In genomic region chr17:15502315-15503112, GRCh38 we compare ENCODE assay signal across 8 cellular contexts. TPM values are rescaled to one million over a fixed set of nuclear protein-coding genes. Genes with fewer than 3 reads are reported as not detected.
DNase-seq lines count a peak whose midpoint lies in the region; ATAC-seq and TF ChIP-seq lines count a peak whose summit lies in the region.

No MANE protein-coding gene starts in this region.

- peak overlapping the region; percentile 17 for H3K27ac Mint-ChIP-seq in activated naive CD4-positive, alpha-beta T cell treated with anti-CD3 and anti-CD28 coated beads, Interleukin-2, amount 10 ng/mL, durations not matched to agents 7 days and 5 days
- peak overlapping the region; percentile 92 for H3K27ac Mint-ChIP-seq in osteocyte (ENCODE audit: unreplicated experiment)

- peak; percentile 94 for ATAC-seq in GM18909 (IDR thresholded peaks at IDR 0.05; ENCODE audit: poor library complexity, unreplicated experiment)
- ATAC-seq in HG03354 (IDR thresholded peaks at IDR 0.05; ENCODE audit: poor library complexity, severe bottlenecking, unreplicated experiment), result peak; percentile 90

- H3K9me3 Mint-ChIP-seq in activated naive CD4-positive, alpha-beta T cell treated with anti-CD3 and anti-CD28 coated beads, Interleukin-2, amount 10 ng/mL, durations not matched to agents 7 days and 5 days, result no peaks in the 10 kb centered on the region
- H3K9me3 Mint-ChIP-seq in osteocyte (ENCODE audit: unreplicated experiment), result no peaks in the 10 kb centered on the region

- no peak overlapping the region for H3K4me3 Mint-ChIP-seq in activated naive CD4-positive, alpha-beta T cell treated with anti-CD3 and anti-CD28 coated beads, Interleukin-2, amount 10 ng/mL, durations not matched to agents 7 days and 5 days
- peak overlapping the region; percentile 56 for H3K4me3 Mint-ChIP-seq in osteocyte (ENCODE audit: unreplicated experiment)

- H3K27ac ChIP-seq in temporal lobe (ENCODE audit: low read depth, low read length), result peak overlapping the region; percentile 66

- CTCF ChIA-PET in activated naive CD4-positive, alpha-beta T cell treated with anti-CD3 and anti-CD28 coated beads, Interleukin-2, amount 10 ng/mL, durations not matched to agents 7 days and 5 days (lab: Charles Lee), result interaction anchor here (0.7 to 5.8 kb wide), 12 partner anchors 7 to 271 kb away, joined by 3 to 62 read pairs (median 4); no protein-coding TSS in a partner anchor

- DNase-seq in AG09319 (ENCODE audit: extremely low read depth, low read depth) (peak; percentile 96), SHP77 treated with DMSO at 0.1 percent for 48 hours (lab: John Stamatoyannopoulos, UW) (peak; percentile 49), germinal center (ENCODE audit: low spot score) (peak; percentile 69), osteocyte (ENCODE audit: extremely low spot score, unreplicated experiment) (peak; percentile 95)
- DNase-seq in activated naive CD4-positive, alpha-beta T cell treated with anti-CD3 and anti-CD28 coated beads, Interleukin-2, amount 10 ng/mL, durations not matched to agents 7 days and 5 days, result peak; percentile 78

- peaks cover 5% of the 10 kb centered on the region for H3K4me1 Mint-ChIP-seq in activated naive CD4-positive, alpha-beta T cell treated with anti-CD3 and anti-CD28 coated beads, Interleukin-2, amount 10 ng/mL, durations not matched to agents 7 days and 5 days
- H3K4me1 Mint-ChIP-seq in osteocyte (ENCODE audit: unreplicated experiment), result peaks cover 13% of the 10 kb centered on the region

- H3K27me3 Mint-ChIP-seq in activated naive CD4-positive, alpha-beta T cell treated with anti-CD3 and anti-CD28 coated beads, Interleukin-2, amount 10 ng/mL, durations not matched to agents 7 days and 5 days, result peaks cover 4% of the 10 kb centered on the region
- H3K27me3 Mint-ChIP-seq in osteocyte (ENCODE audit: unreplicated experiment), result no peaks in the 10 kb centered on the region

- TF ChIP-seq CTCF in AG09319 (IDR thresholded peaks at IDR 0.05; ENCODE audit: low read depth, low read length), result peak; percentile 96
- TF ChIP-seq CTCF in osteocyte (IDR thresholded peaks at IDR 0.05), result peak; percentile 98

- H3K36me3 Mint-ChIP-seq in activated naive CD4-positive, alpha-beta T cell treated with anti-CD3 and anti-CD28 coated beads, Interleukin-2, amount 10 ng/mL, durations not matched to agents 7 days and 5 days, result no peaks in the 10 kb centered on the region
- H3K36me3 Mint-ChIP-seq in osteocyte (ENCODE audit: unreplicated experiment), result peaks cover 20% of the 10 kb centered on the region

RNA-seq across cellular contexts. Expression of gene CDRT4, which starts 35.1 kb away (rescaled TPM):
- total RNA-seq in osteocyte, result 9.6 and 10.1 TPM in 2 replicates
- total RNA-seq in temporal lobe, result 7.1 TPM

Comparison
In these comparisons a context has a peak if more than half of its experiments do, and no peak if none do; other contexts are left out.
1. Peak in every context shown above with its lines: DNase-seq, ATAC-seq and H3K27ac ChIP-seq.